In the genomic region with DNA sequence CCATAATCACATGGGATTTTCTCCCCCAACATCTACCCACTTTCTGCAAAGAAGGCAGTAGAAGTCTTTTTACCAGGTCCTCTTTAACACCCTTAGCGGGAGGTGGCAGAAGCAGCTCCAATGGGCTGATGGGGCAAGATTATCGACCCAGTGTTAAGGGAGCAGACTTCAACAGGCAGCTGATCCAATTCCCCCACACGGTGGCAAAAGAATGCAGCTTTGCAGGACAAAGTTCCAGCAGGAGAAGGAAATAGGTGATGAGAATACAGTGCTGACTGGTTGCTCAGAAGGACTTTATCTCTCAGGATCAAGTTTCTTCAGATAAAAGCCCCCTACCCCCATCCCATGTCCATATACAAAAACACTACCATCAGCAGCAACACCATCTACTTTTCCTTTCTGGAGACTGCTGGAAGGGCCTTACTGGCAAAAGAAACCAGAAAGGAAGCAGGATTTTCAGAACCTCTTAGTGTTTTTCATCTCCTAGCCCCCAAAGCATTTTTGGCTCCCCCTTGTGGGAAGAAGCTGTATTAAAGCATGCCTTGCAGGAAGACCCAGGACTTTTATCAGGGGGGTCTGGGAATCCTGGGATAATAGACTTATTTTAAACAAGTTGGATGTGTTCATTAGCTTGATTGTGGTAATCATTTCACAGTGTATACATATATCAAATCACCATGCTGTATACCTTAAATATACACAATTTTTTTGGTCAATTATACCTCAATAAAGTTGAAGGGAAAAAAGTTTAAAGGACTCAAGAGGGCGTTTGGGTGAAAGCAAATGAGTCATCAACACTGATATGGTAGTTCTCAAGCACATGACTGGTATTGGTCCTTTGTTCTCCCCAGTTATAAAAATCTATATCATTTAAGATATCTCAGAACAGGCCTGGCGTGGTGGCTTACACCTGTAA, we compare ENCODE assay signal across 1 cellular context.
TF ChIP-seq lines count a peak whose summit lies in the region.

No MANE protein-coding gene starts in this region.

TF ChIP-seq in endothelial cell of umbilical vein, 7 proteins besides CTCF, POLR2A, EP300 and RAD21 (continued from another document):
- TF ChIP-seq GATA2 (IDR thresholded peaks at IDR 0.05; ENCODE audit: insufficient read depth, insufficient read length, low read depth, low read length) (no peak), MYC (IDR thresholded peaks at IDR 0.05; ENCODE audit: low read depth, low read length) (no peak), JUN (IDR thresholded peaks at IDR 0.05; ENCODE audit: borderline replicate concordance, insufficient read depth, insufficient read length, low read depth) (no peak), FOS (IDR thresholded peaks at IDR 0.05; ENCODE audit: borderline replicate concordance, insufficient read depth, low read length) (no peak)
- TF ChIP-seq, protein P1, sequence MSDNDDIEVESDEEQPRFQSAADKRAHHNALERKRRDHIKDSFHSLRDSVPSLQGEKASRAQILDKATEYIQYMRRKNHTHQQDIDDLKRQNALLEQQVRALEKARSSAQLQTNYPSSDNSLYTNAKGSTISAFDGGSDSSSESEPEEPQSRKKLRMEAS (IDR thresholded peaks at IDR 0.05; ENCODE audit: insufficient read depth, insufficient read length) = no peak
